Comparison of ENCODE assay signal across 8 cellular contexts in genomic region chr4:10106421-10107039, GRCh38. TPM values are rescaled to one million over a fixed set of nuclear protein-coding genes. Genes with fewer than 3 reads are reported as not detected.
DNase-seq lines count a peak whose midpoint lies in the region; ATAC-seq and FAIRE-seq lines count a peak whose summit lies in the region.

No MANE protein-coding gene starts in this region.

- DNase-seq in RCC 7860 (ENCODE audit: low spot score) (peak; percentile 95), frontal cortex (ENCODE audit: low spot score in 2 of 2) (peak; percentile 47 to 90), putamen (ENCODE audit: low spot score) (peak; percentile 73), NCI-H774 (lab: John Stamatoyannopoulos, UW) (no peak)
- peak; percentile 70 for DNase-seq in activated gamma-delta T cell treated with anti-CD3 and anti-CD28 coated beads, Interleukin-2, amount 50 U/mL, for 16 hours (ENCODE audit: low read depth)

- H3K36me3 ChIP-seq in urinary bladder (ENCODE audit: insufficient read depth), result no peaks in the 10 kb centered on the region

- no peak overlapping the region for H3K4me3 ChIP-seq in urinary bladder (ENCODE audit: low read depth, low read length)

- peak; percentile 95 for FAIRE-seq in RCC 7860 (lab: Jason Lieb, UNC)
- FAIRE-seq in frontal cortex (lab: Jason Lieb, UNC), result no peak

- peak overlapping the region; percentile 78 for H3K27ac ChIP-seq in urinary bladder (ENCODE audit: low read depth)

- H3K4me1 ChIP-seq in urinary bladder (ENCODE audit: insufficient read depth), result peaks cover 4% of the 10 kb centered on the region

- peak; percentile 70 for ATAC-seq in GM18520 (IDR thresholded peaks at IDR 0.05; ENCODE audit: unreplicated experiment)
- no peak for ATAC-seq in HG03457 (IDR thresholded peaks at IDR 0.05; ENCODE audit: unreplicated experiment)

- WGBS in urinary bladder, result 8% methylated on average over 13 of the region's 13 CpGs

RNA-seq across cellular contexts. Expression of gene WDR1, which starts 10.1 kb away (rescaled TPM):
- total RNA-seq in frontal cortex (83.2 TPM), urinary bladder (107 TPM)
- polyA plus RNA-seq in urinary bladder, result 361 TPM
